In genomic region chr3:171121801-171122200, GRCh38 we compare ENCODE assay signal across 21 cellular contexts.
DNase-seq lines count a peak whose midpoint lies in the region; FAIRE-seq and TF ChIP-seq lines count a peak whose summit lies in the region.
"Had no signal": no experiment of that assay in that cellular context is flagged by ENCODE, and none has a peak within 500 bp of the region (broad histone marks: within the 10 kb centered on the region; RNA-seq: fewer than 3 reads in every experiment).

No MANE protein-coding gene starts in this region.

- H3K4me2 ChIP-seq in endothelial cell of umbilical vein (ENCODE audit: insufficient read depth, low read length) = peak overlapping the region; percentile 25
- H3K4me2 ChIP-seq: A549, GM23338 had no signal

- CTCF ChIA-PET in endothelial cell of umbilical vein (lab: Charles Lee) = interaction anchor here (0.6 to 1.6 kb wide), 7 partner anchors 11 to 197 kb away, joined by 3 to 6 read pairs (median 3); no protein-coding TSS in a partner anchor

- peak overlapping the region in 2 of 6 donors; percentile 2 to 39 for H3K27ac Mint-ChIP-seq in immature natural killer cell
- no peak overlapping the region for H3K27ac Mint-ChIP-seq in osteocyte (ENCODE audit: unreplicated experiment)
- H3K27ac Mint-ChIP-seq: CD4-positive, alpha-beta T cell; GM23338; IgD-negative memory B cell had no signal

- no peak overlapping the region for H2AFZ ChIP-seq in endothelial cell of umbilical vein (ENCODE audit: low read depth, low read length)
- H2AFZ ChIP-seq: GM23338 had no signal

- FAIRE-seq in endothelial cell of umbilical vein (lab: Jason Lieb, UNC) = no peak
- FAIRE-seq: A549, GM12892, GM18507, HepG2 had no signal

- DNase-seq in NCI-H2227 treated with DMSO at 0.1 percent for 48 hours (lab: John Stamatoyannopoulos, UW) (peak; percentile 26), NCI-H2227 (lab: John Stamatoyannopoulos, UW; ENCODE audit: unreplicated experiment) (no peak), endothelial cell of umbilical vein (ENCODE audit: low read depth, low spot score) (peak; percentile 17), pons (ENCODE audit: low spot score) (peak; percentile 12), immature natural killer cell (no peak), osteocyte (ENCODE audit: extremely low spot score, unreplicated experiment) (no peak), NCI-H1694 (lab: John Stamatoyannopoulos, UW) (no peak)
- DNase-seq: AML-193; CD4-positive, alpha-beta T cell; DMS153; DMS79; GDM1; HCEC 1CT had no signal

- no peaks in the 10 kb centered on the region for H3K9me3 ChIP-seq in endothelial cell of umbilical vein (replicated peaks; ENCODE audit: control insufficient read depth, insufficient read depth, low read length)
- H3K9me3 ChIP-seq: A549 had no signal

- intact Hi-C loops in endothelial cell of umbilical vein (cut with micrococcal nuclease) = no loop called here

- TF ChIP-seq POLR2A in endothelial cell of umbilical vein (IDR thresholded peaks at IDR 0.05; ENCODE audit: low read depth, low read length) = no peak

- H3K79me2 ChIP-seq in endothelial cell of umbilical vein (ENCODE audit: control insufficient read depth, insufficient read depth, low read length) = no peaks in the 10 kb centered on the region

- dilution Hi-C loops in endothelial cell of umbilical vein (cut with MboI; ENCODE audit: extremely low pct_ligation_motif_present, low sequenced_read_pairs) = no loop called here

- H3K36me3 ChIP-seq in endothelial cell of umbilical vein (ENCODE audit: control insufficient read depth in 2 of 2, extremely low read depth in 1 of 2, insufficient read depth in 2 of 2, low read length in 2 of 2) = peaks cover 7 to 8% of the 10 kb centered on the region in 2 experiments

- POLR2A ChIA-PET in endothelial cell of umbilical vein (lab: Charles Lee) = no interaction called here

- no peak overlapping the region for H3K9ac ChIP-seq in endothelial cell of umbilical vein (replicated peaks; ENCODE audit: extremely low read depth, insufficient read depth, low read length)

- H3K4me1 Mint-ChIP-seq in immature natural killer cell (peaks cover 2 to 10% of the 10 kb centered on the region in 2 donors), osteocyte (ENCODE audit: unreplicated experiment) (peaks cover 14% of the 10 kb centered on the region)
- H3K4me1 Mint-ChIP-seq: IgD-negative memory B cell had no signal

- H3K4me3 Mint-ChIP-seq in immature natural killer cell (no peak overlapping the region), osteocyte (ENCODE audit: unreplicated experiment) (no peak overlapping the region)
- H3K4me3 Mint-ChIP-seq: CD4-positive, alpha-beta T cell; GM23338; IgD-negative memory B cell had no signal

- H3K27ac ChIP-seq in endothelial cell of umbilical vein (ENCODE audit: insufficient read depth, low read depth, low read length) = no peak overlapping the region
- H3K27ac ChIP-seq: 22Rv1, A549, C4-2B had no signal

- H3K4me1 ChIP-seq in endothelial cell of umbilical vein (ENCODE audit: control insufficient read depth, extremely low read depth, insufficient read depth, low read length) = peaks cover 14% of the 10 kb centered on the region
- H3K4me1 ChIP-seq: A549 had no signal

- TF ChIP-seq CTCF in endothelial cell of umbilical vein (IDR thresholded peaks at IDR 0.05; ENCODE audit: extremely low read depth in 1 of 2, insufficient read depth in 1 of 2, low read depth in 1 of 2, low read length in 2 of 2) = no peak
- TF ChIP-seq CTCF in osteocyte (IDR thresholded peaks at IDR 0.05) = no peak

- peaks cover 0 to 4% (median 0%) of the 10 kb centered on the region in 6 donors for H3K9me3 Mint-ChIP-seq in immature natural killer cell
- H3K9me3 Mint-ChIP-seq in osteocyte (ENCODE audit: unreplicated experiment) = no peaks in the 10 kb centered on the region

- H3K36me3 Mint-ChIP-seq in immature natural killer cell = peaks cover 40 to 73% (median 44%) of the 10 kb centered on the region in 3 donors
- peaks cover 25% of the 10 kb centered on the region for H3K36me3 Mint-ChIP-seq in osteocyte (ENCODE audit: unreplicated experiment)

- no peak overlapping the region for H3K4me3 ChIP-seq in endothelial cell of umbilical vein (replicated peaks in 1 of 3; ENCODE audit: insufficient read depth in 1 of 3, low read depth in 1 of 3, low read length in 3 of 3)
- H3K4me3 ChIP-seq: A549, GM23338 had no signal

- H3K27me3 Mint-ChIP-seq in immature natural killer cell (ENCODE audit: low read depth in 3 of 3) (peaks cover 0 to 7% (median 2%) of the 10 kb centered on the region in 3 donors), osteocyte (ENCODE audit: unreplicated experiment) (no peaks in the 10 kb centered on the region)
- H3K27me3 Mint-ChIP-seq: CD4-positive, alpha-beta T cell; IgD-negative memory B cell had no signal

- no peaks in the 10 kb centered on the region for H4K20me1 ChIP-seq in endothelial cell of umbilical vein (replicated peaks; ENCODE audit: control insufficient read depth, extremely low read depth, insufficient read depth, low read length)

- H3K9me1 ChIP-seq in endothelial cell of umbilical vein (replicated peaks; ENCODE audit: control insufficient read depth, extremely low read depth, insufficient read depth, low read length) = no peaks in the 10 kb centered on the region

- BruUV-seq in endothelial cell of umbilical vein (replicated peaks; lab: Mats Ljungman, UMichigan) = no TSS peak

- H3K27me3 ChIP-seq in endothelial cell of umbilical vein (ENCODE audit: control insufficient read depth in 2 of 2, insufficient read depth in 2 of 2, low read length in 2 of 2) = no peaks in the 10 kb centered on the region

TF ChIP-seq in endothelial cell of umbilical vein, 7 proteins besides CTCF, POLR2A, EP300 and RAD21:
- TF ChIP-seq POLR2AphosphoS5 (IDR thresholded peaks at IDR 0.05; ENCODE audit: insufficient read depth, low read depth, low read length) = no peak
- TF ChIP-seq FOS (IDR thresholded peaks at IDR 0.05; ENCODE audit: borderline replicate concordance, insufficient read depth, low read length) = no peak
- no peak for TF ChIP-seq JUN (IDR thresholded peaks at IDR 0.05; ENCODE audit: borderline replicate concordance, insufficient read depth, insufficient read length, low read depth)
- TF ChIP-seq GATA2 (IDR thresholded peaks at IDR 0.05; ENCODE audit: insufficient read depth, insufficient read length, low read depth, low read length) = no peak
- no peak for TF ChIP-seq MYC (IDR thresholded peaks at IDR 0.05; ENCODE audit: low read depth, low read length)
- TF ChIP-seq EZH2 (IDR thresholded peaks at IDR 0.05; ENCODE audit: borderline replicate concordance, low read depth, low read length, severe bottlenecking) = no peak
- no peak for TF ChIP-seq MAX (IDR thresholded peaks at IDR 0.05; ENCODE audit: insufficient read depth, insufficient read length)

Comparison
In these comparisons a context has a peak if more than half of its experiments do, and no peak if none do; other contexts are left out.
1. DNase-seq: peak in NCI-H2227 treated with DMSO at 0.1 percent for 48 hours (single experiment), endothelial cell of umbilical vein (single experiment) and pons (single experiment); none in NCI-H2227 (single experiment), immature natural killer cell (0 of 3), osteocyte (single experiment) and NCI-H1694 (single experiment).